ENCODE assay signal across 10 cellular contexts in genomic region chr10:32983333-32983909, GRCh38. TPM values are rescaled to one million over a fixed set of nuclear protein-coding genes. Genes with fewer than 3 reads are reported as not detected.
DNase-seq lines count a peak whose midpoint lies in the region; ATAC-seq and TF ChIP-seq lines count a peak whose summit lies in the region.
"Had no signal": no experiment of that assay in that cellular context is flagged by ENCODE, and none has a peak within 500 bp of the region (broad histone marks: within the 10 kb centered on the region; RNA-seq: fewer than 3 reads in every experiment).

No MANE protein-coding gene starts in this region.

- H3K27ac ChIP-seq in transverse colon = peak overlapping the region; percentile 4 to 97 (median 94)
- peak overlapping the region in 4 of 8 donors; percentile 86 to 91 (median 87) for H3K27ac ChIP-seq in spleen

- DNase-seq in activated naive CD4-positive, alpha-beta T cell treated with anti-CD3 and anti-CD28 coated beads for 36 hours = peak; percentile 39
- no peak for DNase-seq in activated naive CD4-positive, alpha-beta T cell treated with anti-CD3 and anti-CD28 coated beads, Interleukin-2, amount 50 U/mL, for 16 hours
- DNase-seq in activated CD8-positive, alpha-beta T cell treated with anti-CD3 and anti-CD28 coated beads for 36 hours = peak; percentile 65
- peak; percentile 96 for DNase-seq in islet precursor cell
- DNase-seq in transverse colon = no peak
- DNase-seq in spleen = no peak
- DNase-seq in superior temporal gyrus (ENCODE audit: extremely low spot score) = no peak
- DNase-seq: activated CD4-positive, CD25-positive, alpha-beta regulatory T cell; DND-41 had no signal

- H3K36me3 ChIP-seq in transverse colon = no peaks in the 10 kb centered on the region
- no peaks in the 10 kb centered on the region for H3K36me3 ChIP-seq in spleen

- ATAC-seq in activated CD8-positive, alpha-beta T cell treated with anti-CD3 and anti-CD28 coated beads for 36 hours = peak; percentile 63
- ATAC-seq in HG03354 (IDR thresholded peaks at IDR 0.05; ENCODE audit: poor library complexity, severe bottlenecking, unreplicated experiment) = no peak

- no peak for TF ChIP-seq POLR2A in transverse colon (IDR thresholded peaks at IDR 0.05)
- no peak for TF ChIP-seq POLR2A in spleen (IDR thresholded peaks at IDR 0.05)

- H3K4me3 Mint-ChIP-seq in activated naive CD4-positive, alpha-beta T cell treated with anti-CD3 and anti-CD28 coated beads for 36 hours = no peak overlapping the region
- H3K4me3 Mint-ChIP-seq in activated CD8-positive, alpha-beta T cell treated with anti-CD3 and anti-CD28 coated beads for 36 hours = no peak overlapping the region

- H3K36me3 Mint-ChIP-seq in activated naive CD4-positive, alpha-beta T cell treated with anti-CD3 and anti-CD28 coated beads for 36 hours (ENCODE audit: low read depth) = no peaks in the 10 kb centered on the region
- H3K36me3 Mint-ChIP-seq in activated CD8-positive, alpha-beta T cell treated with anti-CD3 and anti-CD28 coated beads for 36 hours (ENCODE audit: low read depth) = no peaks in the 10 kb centered on the region

- 78 to 85% methylated on average over 2 to 3 of the region's 3 CpGs for WGBS in transverse colon (ENCODE audit: low coverage in 1 of 2), 2 donors
- 77 to 84% (median 81%) methylated on average over 3 of the region's 3 CpGs for WGBS in spleen, 5 donors

- no peaks in the 10 kb centered on the region for H3K9me3 Mint-ChIP-seq in activated naive CD4-positive, alpha-beta T cell treated with anti-CD3 and anti-CD28 coated beads for 36 hours
- H3K9me3 Mint-ChIP-seq in activated CD8-positive, alpha-beta T cell treated with anti-CD3 and anti-CD28 coated beads for 36 hours = no peaks in the 10 kb centered on the region

- intact Hi-C loops in activated naive CD4-positive, alpha-beta T cell treated with anti-CD3 and anti-CD28 coated beads for 36 hours (cut with micrococcal nuclease) = no loop called here
- intact Hi-C loops in activated CD8-positive, alpha-beta T cell treated with anti-CD3 and anti-CD28 coated beads for 36 hours (cut with micrococcal nuclease) = no loop called here
- intact Hi-C loops in transverse colon (cut with DNase I; ENCODE audit: low total_unique reads) (no loop called here), spleen (cut with DNase I; ENCODE audit: low total_unique reads) (no loop called here)

- H3K9me3 ChIP-seq in transverse colon = no peaks in the 10 kb centered on the region
- no peaks in the 10 kb centered on the region for H3K9me3 ChIP-seq in spleen

- no peak for TF ChIP-seq CTCF in activated CD8-positive, alpha-beta T cell treated with anti-CD3 and anti-CD28 coated beads for 36 hours (IDR thresholded peaks at IDR 0.05)
- no peak for TF ChIP-seq CTCF in transverse colon (IDR thresholded peaks at IDR 0.05)
- TF ChIP-seq CTCF in spleen (IDR thresholded peaks at IDR 0.05 in 8 of 11, conservative IDR thresholded peaks at IDR 0.05 in 3 of 11) = no peak

- peaks cover 21% of the 10 kb centered on the region for H3K4me1 Mint-ChIP-seq in activated naive CD4-positive, alpha-beta T cell treated with anti-CD3 and anti-CD28 coated beads for 36 hours (ENCODE audit: low read depth)
- H3K4me1 Mint-ChIP-seq in activated CD8-positive, alpha-beta T cell treated with anti-CD3 and anti-CD28 coated beads for 36 hours (ENCODE audit: low read depth) = peaks cover 27% of the 10 kb centered on the region

- CTCF ChIA-PET in activated naive CD4-positive, alpha-beta T cell treated with anti-CD3 and anti-CD28 coated beads for 36 hours (lab: Charles Lee) = interaction anchor here (1.0 kb wide), 1 partner anchor 25 kb away, joined by 3 read pairs; no protein-coding TSS in a partner anchor
- CTCF ChIA-PET in activated CD8-positive, alpha-beta T cell treated with anti-CD3 and anti-CD28 coated beads for 36 hours (lab: Charles Lee) = interaction anchor here (0.9 to 2.4 kb wide), 3 partner anchors 20 to 27 kb away, joined by 3 to 13 read pairs (median 3); no protein-coding TSS in a partner anchor

- H3K4me1 ChIP-seq in transverse colon (peaks cover 15 to 38% (median 30%) of the 10 kb centered on the region in 4 donors), spleen (peaks cover 24 to 57% (median 46%) of the 10 kb centered on the region in 6 donors)

- H3K27me3 Mint-ChIP-seq in activated naive CD4-positive, alpha-beta T cell treated with anti-CD3 and anti-CD28 coated beads for 36 hours (ENCODE audit: low read depth) = no peaks in the 10 kb centered on the region
- no peaks in the 10 kb centered on the region for H3K27me3 Mint-ChIP-seq in activated CD8-positive, alpha-beta T cell treated with anti-CD3 and anti-CD28 coated beads for 36 hours

- TF ChIP-seq EP300 in transverse colon (IDR thresholded peaks at IDR 0.05; ENCODE audit: low read depth) = no peak

- in situ Hi-C loops in transverse colon (cut with MboI; ENCODE audit: low pct_ligation_motif_present in 1 of 4, low pct_unique_long_range_greater_than_20kb in 1 of 4, low sequenced_read_pairs in 3 of 4) = no loop called here

- H3K4me3 ChIP-seq in transverse colon (no peak overlapping the region), spleen (no peak overlapping the region)

- H3K27ac Mint-ChIP-seq in activated naive CD4-positive, alpha-beta T cell treated with anti-CD3 and anti-CD28 coated beads for 36 hours = no peak overlapping the region
- H3K27ac Mint-ChIP-seq in activated CD8-positive, alpha-beta T cell treated with anti-CD3 and anti-CD28 coated beads for 36 hours = no peak overlapping the region

- POLR2A ChIA-PET in activated CD8-positive, alpha-beta T cell treated with anti-CD3 and anti-CD28 coated beads for 36 hours (lab: Charles Lee) = no interaction called here

- no peaks in the 10 kb centered on the region for H3K27me3 ChIP-seq in transverse colon
- no peaks in the 10 kb centered on the region for H3K27me3 ChIP-seq in spleen (replicated peaks in 1 of 7)

RNA-seq across cellular contexts. Expression of gene ITGB1, which starts 25.4 kb away (rescaled TPM):
- 10 to 100 TPM; 30.3 to 34.5 TPM for total RNA-seq in activated naive CD4-positive, alpha-beta T cell treated with anti-CD3 and anti-CD28 coated beads for 36 hours
- 10 to 100 TPM; 45.1 to 45.4 TPM for total RNA-seq in activated CD8-positive, alpha-beta T cell treated with anti-CD3 and anti-CD28 coated beads for 36 hours
- total RNA-seq in transverse colon = 100 to 1,000 TPM; 135 to 362 (median 252) TPM
- total RNA-seq in spleen = 100 to 1,000 TPM; 242 to 555 (median 365) TPM
- 10 to 100 TPM; 31.5 to 65.3 (median 54.3) TPM for polyA plus RNA-seq in spleen

Comparison
In these comparisons a context has a peak if more than half of its experiments do, and no peak if none do; other contexts are left out.
1. DNase-seq: peak in activated naive CD4-positive, alpha-beta T cell treated with anti-CD3 and anti-CD28 coated beads for 36 hours (single experiment), activated CD8-positive, alpha-beta T cell treated with anti-CD3 and anti-CD28 coated beads for 36 hours (single experiment) and islet precursor cell (single experiment); none in activated naive CD4-positive, alpha-beta T cell treated with anti-CD3 and anti-CD28 coated beads, Interleukin-2, amount 50 U/mL, for 16 hours (single experiment), transverse colon (single experiment), spleen (single experiment) and superior temporal gyrus (single experiment).